Comparison of ENCODE assay signal across 3 cellular contexts in genomic region chr7:99531354-99531765, GRCh38.
A peak's percentile ranks its signal among the peaks of the same experiment; 100 is the strongest.
TF ChIP-seq lines count a peak whose summit lies in the region.

No MANE protein-coding gene starts in this region.

TF ChIP-seq in A549, 52 proteins besides CTCF, POLR2A, EP300 and RAD21:
- TF ChIP-seq CHD2 (IDR thresholded peaks at IDR 0.05; ENCODE audit: low read length, partially characterized antibody) (no peak), SREBF2 (IDR thresholded peaks at IDR 0.05) (no peak), NFE2L2 (conservative IDR thresholded peaks at IDR 0.05; ENCODE audit: low read length) (no peak), REST (IDR thresholded peaks at IDR 0.05) (0 out of 2 replicates have a peak, but pooled peaks have one; percentile 15), KDM1A (IDR thresholded peaks at IDR 0.05; ENCODE audit: low read depth) (peak; percentile 90), ZSCAN20 (CRISPR knock-in tag; IDR thresholded peaks at IDR 0.05) (no peak), ZNF302 (CRISPR knock-in tag; IDR thresholded peaks at IDR 0.05) (no peak), USF2 (IDR thresholded peaks at IDR 0.05) (no peak), JUN (IDR thresholded peaks at IDR 0.05) (no peak), MAZ (IDR thresholded peaks at IDR 0.05; ENCODE audit: borderline replicate concordance, low read depth, low read length) (no peak), RARB (CRISPR knock-in tag; IDR thresholded peaks at IDR 0.05) (no peak), BHLHE40 (IDR thresholded peaks at IDR 0.05; ENCODE audit: low read depth, low read length) (no peak), GATA3 (IDR thresholded peaks at IDR 0.05; ENCODE audit: borderline replicate concordance) (peak; percentile 68; the same call in 1 of the 2 replicates), TP53 (CRISPR knock-in tag; IDR thresholded peaks at IDR 0.05) (no peak), CHD4 (IDR thresholded peaks at IDR 0.05; ENCODE audit: borderline replicate concordance) (no peak)
- TF ChIP-seq, protein P1, sequence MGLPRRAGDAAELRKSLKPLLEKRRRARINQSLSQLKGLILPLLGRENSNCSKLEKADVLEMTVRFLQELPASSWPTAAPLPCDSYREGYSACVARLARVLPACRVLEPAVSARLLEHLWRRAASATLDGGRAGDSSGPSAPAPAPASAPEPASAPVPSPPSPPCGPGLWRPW (IDR thresholded peaks at IDR 0.05): peak; percentile 11; the same call in 1 of the 2 replicates
- TF ChIP-seq, protein P2, sequence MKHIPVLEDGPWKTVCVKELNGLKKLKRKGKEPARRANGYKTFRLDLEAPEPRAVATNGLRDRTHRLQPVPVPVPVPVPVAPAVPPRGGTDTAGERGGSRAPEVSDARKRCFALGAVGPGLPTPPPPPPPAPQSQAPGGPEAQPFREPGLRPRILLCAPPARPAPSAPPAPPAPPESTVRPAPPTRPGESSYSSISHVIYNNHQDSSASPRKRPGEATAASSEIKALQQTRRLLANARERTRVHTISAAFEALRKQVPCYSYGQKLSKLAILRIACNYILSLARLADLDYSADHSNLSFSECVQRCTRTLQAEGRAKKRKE (CRISPR knock-in tag; IDR thresholded peaks at IDR 0.05; ENCODE audit: low read depth): no peak

TF ChIP-seq in HEK293, 187 proteins besides CTCF, POLR2A, EP300 and RAD21 (continues in another document):
- TF ChIP-seq ZNF311 (tag by site-specific recombination; IDR thresholded peaks at IDR 0.05; ENCODE audit: borderline replicate concordance): no peak
- TF ChIP-seq ZNF707 (tag by site-specific recombination; IDR thresholded peaks at IDR 0.05): no peak
- no peak for TF ChIP-seq ZNF530 (tag by site-specific recombination; IDR thresholded peaks at IDR 0.05; ENCODE audit: low read depth)
- TF ChIP-seq HOXC10 (CRISPR knock-in tag; IDR thresholded peaks at IDR 0.05): no peak
- TF ChIP-seq KLF8 (tag by site-specific recombination; IDR thresholded peaks at IDR 0.05): no peak
- TF ChIP-seq WT1 (tag by site-specific recombination; IDR thresholded peaks at IDR 0.05): no peak
- no peak for TF ChIP-seq ZNF391 (tag by site-specific recombination; IDR thresholded peaks at IDR 0.05; ENCODE audit: borderline replicate concordance, low read depth)
- TF ChIP-seq ZNF202 (tag by site-specific recombination; IDR thresholded peaks at IDR 0.05; ENCODE audit: borderline replicate concordance): no peak
- peak; percentile 95 for TF ChIP-seq ZNF280D (tag by site-specific recombination; IDR thresholded peaks at IDR 0.05)
- TF ChIP-seq ZNF518A (tag by site-specific recombination; conservative IDR thresholded peaks at IDR 0.05; ENCODE audit: low read depth): 0 out of 2 replicates have a peak, but pooled peaks have one; percentile 30

TF ChIP-seq in GM12878, 131 proteins besides CTCF, POLR2A, EP300 and RAD21:
- TF ChIP-seq USF1 (IDR thresholded peaks at IDR 0.05; ENCODE audit: borderline replicate concordance, extremely low read length, insufficient read depth, low read depth, low read length) (peak; percentile 23), FOS (IDR thresholded peaks at IDR 0.05; ENCODE audit: borderline replicate concordance, extremely low read depth, insufficient read length) (no peak), ZNF217 (IDR thresholded peaks at IDR 0.05) (peak; percentile 33; the same call in 1 of the 2 replicates), RELB (IDR thresholded peaks at IDR 0.05; ENCODE audit: low read depth) (peak; percentile 36; the same call in 1 of the 2 replicates), TCF7 (IDR thresholded peaks at IDR 0.05; ENCODE audit: borderline replicate concordance) (0 out of 2 replicates have a peak, but pooled peaks have one; percentile 13), KLF5 (IDR thresholded peaks at IDR 0.05; ENCODE audit: partially characterized antibody) (peak; percentile 94), CBX5 (IDR thresholded peaks at IDR 0.05; ENCODE audit: low read depth) (peak; percentile 100)
- TF ChIP-seq, protein P3, sequence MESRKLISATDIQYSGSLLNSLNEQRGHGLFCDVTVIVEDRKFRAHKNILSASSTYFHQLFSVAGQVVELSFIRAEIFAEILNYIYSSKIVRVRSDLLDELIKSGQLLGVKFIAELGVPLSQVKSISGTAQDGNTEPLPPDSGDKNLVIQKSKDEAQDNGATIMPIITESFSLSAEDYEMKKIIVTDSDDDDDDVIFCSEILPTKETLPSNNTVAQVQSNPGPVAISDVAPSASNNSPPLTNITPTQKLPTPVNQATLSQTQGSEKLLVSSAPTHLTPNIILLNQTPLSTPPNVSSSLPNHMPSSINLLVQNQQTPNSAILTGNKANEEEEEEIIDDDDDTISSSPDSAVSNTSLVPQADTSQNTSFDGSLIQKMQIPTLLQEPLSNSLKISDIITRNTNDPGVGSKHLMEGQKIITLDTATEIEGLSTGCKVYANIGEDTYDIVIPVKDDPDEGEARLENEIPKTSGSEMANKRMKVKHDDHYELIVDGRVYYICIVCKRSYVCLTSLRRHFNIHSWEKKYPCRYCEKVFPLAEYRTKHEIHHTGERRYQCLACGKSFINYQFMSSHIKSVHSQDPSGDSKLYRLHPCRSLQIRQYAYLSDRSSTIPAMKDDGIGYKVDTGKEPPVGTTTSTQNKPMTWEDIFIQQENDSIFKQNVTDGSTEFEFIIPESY (IDR thresholded peaks at IDR 0.05): peak; percentile 54
- TF ChIP-seq, protein P4, sequence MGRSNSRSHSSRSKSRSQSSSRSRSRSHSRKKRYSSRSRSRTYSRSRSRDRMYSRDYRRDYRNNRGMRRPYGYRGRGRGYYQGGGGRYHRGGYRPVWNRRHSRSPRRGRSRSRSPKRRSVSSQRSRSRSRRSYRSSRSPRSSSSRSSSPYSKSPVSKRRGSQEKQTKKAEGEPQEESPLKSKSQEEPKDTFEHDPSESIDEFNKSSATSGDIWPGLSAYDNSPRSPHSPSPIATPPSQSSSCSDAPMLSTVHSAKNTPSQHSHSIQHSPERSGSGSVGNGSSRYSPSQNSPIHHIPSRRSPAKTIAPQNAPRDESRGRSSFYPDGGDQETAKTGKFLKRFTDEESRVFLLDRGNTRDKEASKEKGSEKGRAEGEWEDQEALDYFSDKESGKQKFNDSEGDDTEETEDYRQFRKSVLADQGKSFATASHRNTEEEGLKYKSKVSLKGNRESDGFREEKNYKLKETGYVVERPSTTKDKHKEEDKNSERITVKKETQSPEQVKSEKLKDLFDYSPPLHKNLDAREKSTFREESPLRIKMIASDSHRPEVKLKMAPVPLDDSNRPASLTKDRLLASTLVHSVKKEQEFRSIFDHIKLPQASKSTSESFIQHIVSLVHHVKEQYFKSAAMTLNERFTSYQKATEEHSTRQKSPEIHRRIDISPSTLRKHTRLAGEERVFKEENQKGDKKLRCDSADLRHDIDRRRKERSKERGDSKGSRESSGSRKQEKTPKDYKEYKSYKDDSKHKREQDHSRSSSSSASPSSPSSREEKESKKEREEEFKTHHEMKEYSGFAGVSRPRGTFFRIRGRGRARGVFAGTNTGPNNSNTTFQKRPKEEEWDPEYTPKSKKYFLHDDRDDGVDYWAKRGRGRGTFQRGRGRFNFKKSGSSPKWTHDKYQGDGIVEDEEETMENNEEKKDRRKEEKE (IDR thresholded peaks at IDR 0.05): no peak
TF ChIP-seq in GM12878: peak in this region for 7.
